ENCODE assay signal across 8 cellular contexts in genomic region chr3:44338010-44338827, GRCh38. TPM values are rescaled to one million over a fixed set of nuclear protein-coding genes. Genes with fewer than 3 reads are reported as not detected.
A peak's percentile ranks its signal among the peaks of the same experiment; 100 is the strongest.
DNase-seq lines count a peak whose midpoint lies in the region; ATAC-seq lines count a peak whose summit lies in the region.

TCAIM (plus strand) TSS chr3:44338766; CDS start chr3:44354783, 16,017 bp downstream.

- peak within 1 kb of the TSS; percentile 93 to 99 (median 98) for H3K27ac Mint-ChIP-seq in CD8-positive, alpha-beta memory T cell

- H3K36me3 Mint-ChIP-seq in CD8-positive, alpha-beta memory T cell, result peaks cover 0 to 10% (median 0%) of the 10 kb centered on the region in 3 donors

- no peaks in the 10 kb centered on the region for H3K36me3 ChIP-seq in CD8-positive, alpha-beta memory T cell (ENCODE audit: insufficient read depth, low read length)

- ATAC-seq in GM19467 (IDR thresholded peaks at IDR 0.05; ENCODE audit: unreplicated experiment), result peak; percentile 93

- peaks cover 2 to 13% of the 10 kb centered on the region in 2 donors for H3K27me3 Mint-ChIP-seq in CD8-positive, alpha-beta memory T cell

- peaks cover 23 to 44% (median 33%) of the 10 kb centered on the region in 3 donors for H3K4me1 Mint-ChIP-seq in CD8-positive, alpha-beta memory T cell

- DNase-seq in CD8-positive, alpha-beta memory T cell, result peak; percentile 98 to 100 (median 99)
- DNase-seq in HS-27A (ENCODE audit: low read depth) (peak; percentile 92), NK-92 (lab: John Stamatoyannopoulos, UW; ENCODE audit: unreplicated experiment) (peak; percentile 96), medulla oblongata (ENCODE audit: extremely low spot score) (peak; percentile 95)
- peak; percentile 99 for DNase-seq in activated CD8-positive, alpha-beta memory T cell treated with anti-CD3 and anti-CD28 coated beads for 24 hours
- DNase-seq in effector CD8-positive, alpha-beta T cell (lab: John Stamatoyannopoulos, UW), result peak; percentile 97
- peak; percentile 97 for DNase-seq in stimulated activated CD8-positive, alpha-beta memory T cell treated with anti-CD3 and anti-CD28 coated beads, Interleukin-12 subunit alpha, Interleukin-12 subunit beta, amount 100 ng/mL, for 1 hour (ENCODE audit: low read depth)

- H3K27me3 ChIP-seq in CD8-positive, alpha-beta memory T cell (ENCODE audit: insufficient read depth, low read length, poor library complexity, severe bottlenecking), result no peaks in the 10 kb centered on the region

- H3K4me3 ChIP-seq in CD8-positive, alpha-beta memory T cell (ENCODE audit: low read length), result peak within 1 kb of the TSS; percentile 94

- POLR2A ChIA-PET in CD8-positive, alpha-beta memory T cell (lab: Charles Lee), result interaction anchor here (0.7 to 3.0 kb wide), 6 partner anchors 102 to 1176 kb away, joined by 3 to 27 read pairs (median 4); partner anchors contain the start of genes KIAA1143 and KIF15

- peaks cover 19% of the 10 kb centered on the region for H3K4me1 ChIP-seq in CD8-positive, alpha-beta memory T cell (ENCODE audit: insufficient read depth, low read length)

- CTCF ChIA-PET in CD8-positive, alpha-beta memory T cell (lab: Charles Lee), result interaction anchor here (0.9 kb wide), 1 partner anchor 576 kb away, joined by 3 read pairs; no protein-coding TSS in a partner anchor

- H3K4me3 Mint-ChIP-seq in CD8-positive, alpha-beta memory T cell, result peak within 1 kb of the TSS; percentile 92 to 98 (median 97)

- no peaks in the 10 kb centered on the region for H3K9me3 ChIP-seq in CD8-positive, alpha-beta memory T cell (ENCODE audit: low read length)

- H3K27ac ChIP-seq in CD8-positive, alpha-beta memory T cell (ENCODE audit: low read depth, low read length), result peak within 1 kb of the TSS; percentile 90

- H3K9me3 Mint-ChIP-seq in CD8-positive, alpha-beta memory T cell, result no peaks in the 10 kb centered on the region

RNA-seq across cellular contexts. Expression of gene TCAIM, which starts in this region (rescaled TPM):
- 10 to 100 TPM; 12.8 to 13.6 TPM for total RNA-seq in CD8-positive, alpha-beta memory T cell
- 14.4 TPM for polyA plus RNA-seq in CD8-positive, alpha-beta memory T cell

Comparison
In these comparisons a context has a peak if more than half of its experiments do, and no peak if none do; other contexts are left out.
1. Peak in every context shown above with its lines: DNase-seq, ATAC-seq, H3K4me3 ChIP-seq and H3K27ac ChIP-seq.